Comparison of ENCODE assay signal across 8 cellular contexts in the genomic region with DNA sequence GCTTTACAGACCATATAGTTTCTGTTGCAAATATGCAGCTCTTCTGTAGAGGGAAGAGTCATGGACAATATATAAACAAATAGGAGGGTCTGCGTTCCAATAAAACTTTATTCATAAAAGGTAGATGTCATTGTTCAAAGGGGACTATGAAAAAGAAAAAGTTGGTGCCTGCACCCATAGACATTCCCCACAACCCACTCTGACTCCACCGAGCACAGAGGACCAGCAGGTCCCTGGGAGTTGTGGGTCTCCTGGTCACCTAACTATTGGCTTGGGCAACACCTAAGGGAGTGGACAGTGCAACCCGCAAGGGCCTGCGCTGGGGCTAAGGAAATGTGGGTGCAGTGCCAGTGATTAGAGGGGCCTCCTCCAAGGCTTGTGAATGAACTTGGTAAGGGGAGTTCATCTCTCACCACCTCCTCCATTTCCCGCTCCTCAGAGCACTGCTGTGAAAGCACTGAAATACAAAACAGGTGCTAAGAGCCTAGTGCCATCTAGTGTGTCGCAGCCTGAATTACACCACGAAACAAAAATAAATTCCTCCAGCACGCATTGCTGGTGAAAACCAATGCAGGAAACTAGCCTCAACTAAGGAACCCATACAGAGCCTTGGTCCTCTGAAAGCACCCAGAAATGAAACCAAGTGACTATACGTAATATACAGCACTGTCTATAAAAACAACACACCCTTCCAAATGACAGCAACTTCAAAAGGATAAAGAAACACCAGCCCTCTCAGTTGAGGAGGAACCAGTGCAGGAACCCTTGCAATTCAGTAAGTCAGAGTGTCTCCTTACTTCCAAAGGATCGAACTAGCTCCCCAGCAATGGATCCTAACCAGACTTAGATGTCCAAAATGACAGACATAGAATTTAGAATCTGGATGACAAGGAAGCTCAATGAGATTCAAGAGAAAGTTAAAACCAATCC.
DNase-seq lines count a peak whose midpoint lies in the region; ATAC-seq, FAIRE-seq and TF ChIP-seq lines count a peak whose summit lies in the region.

No MANE protein-coding gene starts in this region.

- POLR2A ChIA-PET in A549 (lab: Yijun Ruan, JAX), result no interaction called here

- no peaks in the 10 kb centered on the region for H3K4me1 ChIP-seq in A549
- H3K4me1 ChIP-seq in effector memory CD4-positive, alpha-beta T cell (ENCODE audit: control insufficient read depth, insufficient read depth, low read length, poor library complexity, severe bottlenecking), result no peaks in the 10 kb centered on the region

- TF ChIP-seq RAD21 in A549 (conservative IDR thresholded peaks at IDR 0.05 in 1 of 2, IDR thresholded peaks at IDR 0.05 in 1 of 2), result peak; percentile 50 to 78; a peak in 4 of 5 replicates

- H3K27ac ChIP-seq in A549, result no peak overlapping the region
- H3K27ac ChIP-seq in effector memory CD4-positive, alpha-beta T cell (ENCODE audit: insufficient read depth, low read length, poor library complexity, severe bottlenecking), result no peak overlapping the region

- H3K27me3 ChIP-seq in GM06990 (replicated peaks; ENCODE audit: control insufficient read depth, insufficient read depth, low read length), result no peaks in the 10 kb centered on the region
- no peaks in the 10 kb centered on the region for H3K27me3 ChIP-seq in effector memory CD4-positive, alpha-beta T cell (replicated peaks; ENCODE audit: control insufficient read depth, insufficient read depth, low read length, poor library complexity, severe bottlenecking)

- H3K4me3 ChIP-seq in A549 (no peak overlapping the region), GM06990 (replicated peaks; ENCODE audit: low read depth, low read length) (no peak overlapping the region)
- no peak overlapping the region for H3K4me3 ChIP-seq in effector memory CD4-positive, alpha-beta T cell (ENCODE audit: insufficient read depth, low read depth, low read length, poor library complexity, severe bottlenecking)

- peaks cover 12% of the 10 kb centered on the region; the same call in 2 of the 3 replicates for H3K9me3 ChIP-seq in A549
- H3K9me3 ChIP-seq in effector memory CD4-positive, alpha-beta T cell (ENCODE audit: control insufficient read depth, low read length), result no peaks in the 10 kb centered on the region

- no peak overlapping the region for H3K4me2 ChIP-seq in A549

- no peak for TF ChIP-seq EP300 in A549 (IDR thresholded peaks at IDR 0.05)

- DNase-seq in A549 (ENCODE audit: low read depth in 1 of 2, low spot score in 1 of 2), result peak in 1 of 2 experiments; percentile 64
- peak; percentile 36 for DNase-seq in GM06990 (ENCODE audit: extremely low read depth, insufficient read length)
- DNase-seq in KG1 (lab: John Stamatoyannopoulos, UW), result peak; percentile 21
- DNase-seq in SW480 (ENCODE audit: low spot score), result peak; percentile 45
- peak; percentile 51 for DNase-seq in iPS DF 4.7 (ENCODE audit: extremely low read depth, low spot score)
- DNase-seq in SIG-M5 (lab: John Stamatoyannopoulos, UW), result no peak
- no peak for DNase-seq in effector memory CD4-positive, alpha-beta T cell

- 28% methylated on average over 10 of the region's 10 CpGs for WGBS in A549 (ENCODE audit: missing lambda C conversion rate)

- ATAC-seq in A549 (peak; percentile 66 to 90; a peak in 4 of 6 replicates), HG03565 (IDR thresholded peaks at IDR 0.05; ENCODE audit: unreplicated experiment) (no peak)

- CTCF ChIA-PET in A549 (lab: Yijun Ruan, JAX), result interaction anchor here (0.5 to 1.9 kb wide), 3 partner anchors 40 to 800 kb away, joined by 3 to 12 read pairs (median 5); no protein-coding TSS in a partner anchor

- FAIRE-seq in A549 (lab: Jason Lieb, UNC), result no peak

- no peak for TF ChIP-seq POLR2A in A549 (IDR thresholded peaks at IDR 0.05; ENCODE audit: low read length)

- H3K36me3 ChIP-seq in GM06990 (ENCODE audit: control insufficient read depth, insufficient read depth, low read length), result no peaks in the 10 kb centered on the region
- no peaks in the 10 kb centered on the region for H3K36me3 ChIP-seq in effector memory CD4-positive, alpha-beta T cell (ENCODE audit: control insufficient read depth, insufficient read depth, low read length)

- TF ChIP-seq CTCF in A549 (IDR thresholded peaks at IDR 0.05) (peak; percentile 54), GM06990 (IDR thresholded peaks at IDR 0.05; ENCODE audit: insufficient read depth, low read length, poor library complexity, severe bottlenecking) (peak; percentile 72)

TF ChIP-seq in A549, 52 proteins besides CTCF, POLR2A, EP300 and RAD21:
- TF ChIP-seq CEBPB (IDR thresholded peaks at IDR 0.05) (0 out of 4 replicates have a peak, but pooled peaks of 1 of the 2 experiments have one; percentile 11), ESRRA (IDR thresholded peaks at IDR 0.05; ENCODE audit: borderline replicate concordance, low read length) (no peak), MYC (IDR thresholded peaks at IDR 0.05; ENCODE audit: borderline replicate concordance, low read length) (no peak), POLR2AphosphoS2 (conservative IDR thresholded peaks at IDR 0.05; ENCODE audit: low read length) (no peak), SMC3 (IDR thresholded peaks at IDR 0.05) (peak; percentile 43; the same call in 2 of the 3 replicates)
- TF ChIP-seq, protein P1, sequence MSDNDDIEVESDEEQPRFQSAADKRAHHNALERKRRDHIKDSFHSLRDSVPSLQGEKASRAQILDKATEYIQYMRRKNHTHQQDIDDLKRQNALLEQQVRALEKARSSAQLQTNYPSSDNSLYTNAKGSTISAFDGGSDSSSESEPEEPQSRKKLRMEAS (IDR thresholded peaks at IDR 0.05), result peak; percentile 33; the same call in 1 of the 2 replicates
TF ChIP-seq in A549: peak in this region for 3.

Comparison
In these comparisons a context has a peak if more than half of its experiments do, and no peak if none do; other contexts are left out.
1. DNase-seq: peak in GM06990 (single experiment), KG1 (single experiment), SW480 (single experiment) and iPS DF 4.7 (single experiment); none in SIG-M5 (single experiment) and effector memory CD4-positive, alpha-beta T cell (0 of 3).